ENCODE assay signal across 11 cellular contexts in genomic region chr18:51191139-51191717, GRCh38. TPM values are rescaled to one million over a fixed set of nuclear protein-coding genes. Genes with fewer than 3 reads are reported as not detected.
DNase-seq lines count a peak whose midpoint lies in the region; ATAC-seq and TF ChIP-seq lines count a peak whose summit lies in the region.
"Had no signal": no experiment of that assay in that cellular context is flagged by ENCODE, and none has a peak within 500 bp of the region (broad histone marks: within the 10 kb centered on the region; RNA-seq: fewer than 3 reads in every experiment).

No MANE protein-coding gene starts in this region.

- no peaks in the 10 kb centered on the region for H3K27me3 ChIP-seq in CD8-positive, alpha-beta T cell (ENCODE audit: insufficient read depth, low read length)
- no peaks in the 10 kb centered on the region for H3K27me3 ChIP-seq in HCT116 (ENCODE audit: insufficient read depth, low read length)

- peaks cover 98% of the 10 kb centered on the region for H3K79me2 ChIP-seq in HCT116 (ENCODE audit: insufficient read depth, low read length)

- intact Hi-C loops in CD8-positive, alpha-beta T cell (cut with DNase I, micrococcal nuclease) = loop anchor here (10.0 kb wide), 2 partner anchors 816 to 1376 kb away; partner anchors contain the start of genes ACAA2 (in 1 of the 2) and SKA1 (in 1 of the 2)
- intact Hi-C loops in HCT116 (cut with micrococcal nuclease) (no loop called here), mucosa of descending colon (cut with DNase I, micrococcal nuclease) (no loop called here)

- H3K4me3 Mint-ChIP-seq in CD8-positive, alpha-beta T cell = peak overlapping the region; percentile 36
- H3K4me3 Mint-ChIP-seq in activated CD8-positive, alpha-beta T cell treated with anti-CD3 and anti-CD28 coated beads, Interleukin-2, amount 10 ng/mL, durations not matched to agents 7 days and 5 days = peak overlapping the region; percentile 23

- H3K27me3 Mint-ChIP-seq in CD8-positive, alpha-beta T cell (ENCODE audit: low read depth) = no peaks in the 10 kb centered on the region
- H3K27me3 Mint-ChIP-seq in activated CD8-positive, alpha-beta T cell treated with anti-CD3 and anti-CD28 coated beads, Interleukin-2, amount 10 ng/mL, durations not matched to agents 7 days and 5 days (ENCODE audit: low read depth) = no peaks in the 10 kb centered on the region

- H3K27ac ChIP-seq in CD8-positive, alpha-beta T cell (ENCODE audit: low read depth, low read length) = no peak overlapping the region
- no peak overlapping the region for H3K27ac ChIP-seq in HCT116 (ENCODE audit: low read depth, low read length)
- H3K27ac ChIP-seq: HL-60 had no signal

- no peak overlapping the region for H3K9ac ChIP-seq in HCT116 (ENCODE audit: low read length)

- no peaks in the 10 kb centered on the region for H3K9me3 ChIP-seq in CD8-positive, alpha-beta T cell (ENCODE audit: low read length)
- H3K9me3 ChIP-seq in HCT116 (ENCODE audit: control insufficient read depth in 1 of 2, insufficient read depth in 1 of 2, low read depth in 1 of 2, low read length in 2 of 2) = no peaks in the 10 kb centered on the region
- no peaks in the 10 kb centered on the region for H3K9me3 ChIP-seq in mucosa of descending colon

- H3K4me1 ChIP-seq in CD8-positive, alpha-beta T cell (ENCODE audit: insufficient read depth, low read length) = peaks cover 74% of the 10 kb centered on the region
- H3K4me1 ChIP-seq in HCT116 (ENCODE audit: control insufficient read depth in 1 of 2, insufficient read depth in 2 of 2, low read length in 2 of 2) (peaks cover 8 to 13% of the 10 kb centered on the region in 2 experiments; a peak in 3 of 4 replicates), mucosa of descending colon (ENCODE audit: low read depth) (peaks cover 15% of the 10 kb centered on the region)

- no TSS peak for BruUV-seq in HCT116 (replicated peaks; lab: Mats Ljungman, UMichigan)

- DNase-seq in CD8-positive, alpha-beta T cell = peak in 4 of 7 experiments; percentile 16 to 44 (median 26)
- DNase-seq in HCT116 (ENCODE audit: low read depth, low spot score) (no peak), mucosa of descending colon (no peak), Ammon's horn (ENCODE audit: low spot score) (no peak), NCI-H526 treated with DMSO at 0.1 percent for 48 hours (lab: John Stamatoyannopoulos, UW) (no peak), GM19238 (ENCODE audit: insufficient read length, low spot score) (no peak)
- DNase-seq in activated CD8-positive, alpha-beta T cell treated with anti-CD3 and anti-CD28 coated beads, Interleukin-2, amount 10 ng/mL, durations not matched to agents 7 days and 5 days = peak; percentile 45
- DNase-seq: H7, NCI-H2081 treated with DMSO at 0.1 percent for 48 hours had no signal

- CTCF ChIA-PET in CD8-positive, alpha-beta T cell (lab: Charles Lee) = interaction anchor here (0.5 to 0.9 kb wide), 2 partner anchors 42 to 80 kb away, joined by 3 read pairs; no protein-coding TSS in a partner anchor
- CTCF ChIA-PET in HCT116 (lab: Charles Lee) = no interaction called here
- CTCF ChIA-PET in activated CD8-positive, alpha-beta T cell treated with anti-CD3 and anti-CD28 coated beads, Interleukin-2, amount 10 ng/mL, durations not matched to agents 7 days and 5 days (lab: Charles Lee) = interaction anchor here (1.0 to 1.6 kb wide), 2 partner anchors 22 to 27 kb away, joined by 3 to 5 read pairs; no protein-coding TSS in a partner anchor

- no peaks in the 10 kb centered on the region for H3K9me2 ChIP-seq in HCT116 (ENCODE audit: insufficient read depth)

- ATAC-seq in CD8-positive, alpha-beta T cell = peak; percentile 57
- ATAC-seq in HCT116 (no peak), mucosa of descending colon (peak; percentile 54), HG03196 (IDR thresholded peaks at IDR 0.05; ENCODE audit: unreplicated experiment) (no peak)
- peak; percentile 53 for ATAC-seq in activated CD8-positive, alpha-beta T cell treated with anti-CD3 and anti-CD28 coated beads, Interleukin-2, amount 10 ng/mL, durations not matched to agents 7 days and 5 days

- no peak for TF ChIP-seq CTCF in CD8-positive, alpha-beta T cell (IDR thresholded peaks at IDR 0.05)
- no peak for TF ChIP-seq CTCF in HCT116 (IDR thresholded peaks at IDR 0.05 in 2 of 3, conservative IDR thresholded peaks at IDR 0.05 in 1 of 3; ENCODE audit: borderline replicate concordance in 1 of 3, insufficient read depth in 1 of 3, low read depth in 2 of 3, low read length in 2 of 3)
- TF ChIP-seq CTCF in mucosa of descending colon (IDR thresholded peaks at IDR 0.05) = no peak

- H3K36me3 Mint-ChIP-seq in CD8-positive, alpha-beta T cell = peaks cover 29% of the 10 kb centered on the region
- H3K36me3 Mint-ChIP-seq in activated CD8-positive, alpha-beta T cell treated with anti-CD3 and anti-CD28 coated beads, Interleukin-2, amount 10 ng/mL, durations not matched to agents 7 days and 5 days (ENCODE audit: low read depth) = peaks cover 52% of the 10 kb centered on the region

- H3K27ac Mint-ChIP-seq in CD8-positive, alpha-beta T cell = peak overlapping the region; percentile 79
- H3K27ac Mint-ChIP-seq in activated CD8-positive, alpha-beta T cell treated with anti-CD3 and anti-CD28 coated beads, Interleukin-2, amount 10 ng/mL, durations not matched to agents 7 days and 5 days = peak overlapping the region; percentile 84

- peaks cover 85% of the 10 kb centered on the region for H3K4me1 Mint-ChIP-seq in CD8-positive, alpha-beta T cell (ENCODE audit: low read depth)
- peaks cover 74% of the 10 kb centered on the region for H3K4me1 Mint-ChIP-seq in activated CD8-positive, alpha-beta T cell treated with anti-CD3 and anti-CD28 coated beads, Interleukin-2, amount 10 ng/mL, durations not matched to agents 7 days and 5 days (ENCODE audit: low read depth)

- H4K20me1 ChIP-seq in HCT116 (ENCODE audit: insufficient read depth) = no peaks in the 10 kb centered on the region

- H3K4me3 ChIP-seq in CD8-positive, alpha-beta T cell (ENCODE audit: low read depth, low read length) = no peak overlapping the region
- H3K4me3 ChIP-seq in HCT116 (replicated peaks in 1 of 2; ENCODE audit: low read depth in 1 of 2, low read length in 2 of 2) = no peak overlapping the region
- H3K4me3 ChIP-seq in mucosa of descending colon = no peak overlapping the region

- no peak for TF ChIP-seq POLR2A in HCT116 (IDR thresholded peaks at IDR 0.05; ENCODE audit: borderline replicate concordance, extremely low read depth, insufficient read depth, insufficient read length)

- H3K4me2 ChIP-seq in HCT116 (ENCODE audit: low read length) = no peak overlapping the region

- no peaks in the 10 kb centered on the region for H3K36me3 ChIP-seq in CD8-positive, alpha-beta T cell (ENCODE audit: insufficient read depth, low read length)
- H3K36me3 ChIP-seq in HCT116 (ENCODE audit: control insufficient read depth in 1 of 2, insufficient read depth in 2 of 2, low read length in 2 of 2) = no peaks in the 10 kb centered on the region
- H3K36me3 ChIP-seq in mucosa of descending colon (ENCODE audit: low read depth) = no peaks in the 10 kb centered on the region

- RAD21 ChIA-PET in HCT116 (lab: Charles Lee; ENCODE audit: low non-redundant PET in 1 of 2, low total read pairs in 2 of 2, uncharacterized antibody in 2 of 2, unreplicated experiment in 2 of 2) = no interaction called here

- no peaks in the 10 kb centered on the region for H3K9me3 Mint-ChIP-seq in CD8-positive, alpha-beta T cell
- no peaks in the 10 kb centered on the region for H3K9me3 Mint-ChIP-seq in activated CD8-positive, alpha-beta T cell treated with anti-CD3 and anti-CD28 coated beads, Interleukin-2, amount 10 ng/mL, durations not matched to agents 7 days and 5 days (ENCODE audit: insufficient read depth)

- TF ChIP-seq RAD21 in HCT116 (IDR thresholded peaks at IDR 0.05; ENCODE audit: low read depth) = no peak

- POLR2A ChIA-PET in CD8-positive, alpha-beta T cell (lab: Charles Lee) = no interaction called here
- POLR2A ChIA-PET in HCT116 (lab: Charles Lee) = no interaction called here
- POLR2A ChIA-PET in activated CD8-positive, alpha-beta T cell treated with anti-CD3 and anti-CD28 coated beads, Interleukin-2, amount 10 ng/mL, durations not matched to agents 7 days and 5 days (lab: Charles Lee) = interaction anchor here (3.1 kb wide), 1 partner anchor 38 kb away, joined by 15 read pairs; no protein-coding TSS in a partner anchor

- H2AFZ ChIP-seq in HCT116 (ENCODE audit: low read depth, low read length, poor library complexity, severe bottlenecking) = no peak overlapping the region

TF ChIP-seq in HCT116, 20 proteins besides CTCF, POLR2A, EP300 and RAD21:
- TF ChIP-seq TCF7L2 (IDR thresholded peaks at IDR 0.05; ENCODE audit: borderline replicate concordance, extremely low read depth, insufficient read depth, insufficient read length) (peak; percentile 58), ATF3 (IDR thresholded peaks at IDR 0.05) (no peak)

RNA-seq across cellular contexts. Expression of gene MEX3C, which starts 6.3 kb away (rescaled TPM):
- total RNA-seq in CD8-positive, alpha-beta T cell = 10 to 100 TPM; 78.7 to 83.3 TPM
- total RNA-seq in HCT116 (2021; ENCODE audit: unreplicated experiment) (45.0 TPM), mucosa of descending colon (10 to 100 TPM; 20.8 to 30.1 (median 27.0) TPM)
- polyA plus RNA-seq in HCT116 (2012) = 29.9 and 35.8 TPM in 2 replicates
- 10 to 100 TPM; 40.4 to 45.8 TPM for total RNA-seq in activated CD8-positive, alpha-beta T cell treated with anti-CD3 and anti-CD28 coated beads, Interleukin-2, amount 10 ng/mL, durations not matched to agents 7 days and 5 days

Comparison
In these comparisons a context has a peak if more than half of its experiments do, and no peak if none do; other contexts are left out.
1. ATAC-seq: peak in CD8-positive, alpha-beta T cell (single experiment), activated CD8-positive, alpha-beta T cell treated with anti-CD3 and anti-CD28 coated beads, Interleukin-2, amount 10 ng/mL, durations not matched to agents 7 days and 5 days (single experiment) and mucosa of descending colon (single experiment); none in HCT116 (single experiment) and HG03196 (single experiment).
2. DNase-seq: peak in CD8-positive, alpha-beta T cell (4 of 7) and activated CD8-positive, alpha-beta T cell treated with anti-CD3 and anti-CD28 coated beads, Interleukin-2, amount 10 ng/mL, durations not matched to agents 7 days and 5 days (single experiment); none in HCT116 (single experiment), mucosa of descending colon (0 of 3), Ammon's horn (single experiment), NCI-H526 treated with DMSO at 0.1 percent for 48 hours (single experiment) and GM19238 (single experiment).
3. intact Hi-C loops: an anchor here in CD8-positive, alpha-beta T cell (10.0 kb wide); none called in HCT116 and mucosa of descending colon.